In genomic region chr15:94263341-94264273, GRCh38 we compare ENCODE assay signal across 8 cellular contexts. TPM values are rescaled to one million over a fixed set of nuclear protein-coding genes. Genes with fewer than 3 reads are reported as not detected.
DNase-seq lines count a peak whose midpoint lies in the region; ATAC-seq and TF ChIP-seq lines count a peak whose summit lies in the region.

No MANE protein-coding gene starts in this region.

- H2AK5ac ChIP-seq in neuronal stem cell (ENCODE audit: low read depth, low read length) = no peak overlapping the region

- no peak overlapping the region for H3K4me2 ChIP-seq in neuronal stem cell (ENCODE audit: insufficient read depth, low read length, poor library complexity, severe bottlenecking)

- no peak overlapping the region for H2BK5ac ChIP-seq in neuronal stem cell (ENCODE audit: low read length)

- H3K36me3 ChIP-seq in WERI-Rb-1 = no peaks in the 10 kb centered on the region
- no peaks in the 10 kb centered on the region for H3K36me3 ChIP-seq in neuronal stem cell (replicated peaks in 1 of 2; ENCODE audit: control insufficient read depth in 2 of 2, insufficient read depth in 2 of 2, low read length in 2 of 2)

- H2BK120ac ChIP-seq in neuronal stem cell (ENCODE audit: low read depth, low read length) = no peak overlapping the region

- H3K9me3 ChIP-seq in WERI-Rb-1 (ENCODE audit: severe bottlenecking) = no peaks in the 10 kb centered on the region
- no peaks in the 10 kb centered on the region for H3K9me3 ChIP-seq in neuronal stem cell (replicated peaks in 1 of 2; ENCODE audit: control insufficient read depth in 2 of 2, insufficient read depth in 1 of 2, low read depth in 1 of 2, low read length in 2 of 2)

- H2AFZ ChIP-seq in neuronal stem cell (ENCODE audit: low read length) = no peak overlapping the region

- H3K79me1 ChIP-seq in neuronal stem cell (ENCODE audit: low read depth, low read length) = no peaks in the 10 kb centered on the region

- TF ChIP-seq CTCF in WERI-Rb-1 (IDR thresholded peaks at IDR 0.05; ENCODE audit: low read depth, low read length) = no peak

- H3K27me3 ChIP-seq in WERI-Rb-1 (ENCODE audit: insufficient read depth, low read depth, severe bottlenecking) = peaks cover 48% of the 10 kb centered on the region
- H3K27me3 ChIP-seq in neuronal stem cell (ENCODE audit: control insufficient read depth in 3 of 3, insufficient read depth in 3 of 3, low read depth in 1 of 3, low read length in 3 of 3) = no peaks in the 10 kb centered on the region

- no peak overlapping the region for H3K4ac ChIP-seq in neuronal stem cell (ENCODE audit: low read length)

- ATAC-seq in GM21423 (IDR thresholded peaks at IDR 0.05; ENCODE audit: unreplicated experiment) (peak; percentile 69), HG03558 (IDR thresholded peaks at IDR 0.05; ENCODE audit: extremely low read depth, unreplicated experiment) (peak; percentile 65)

- no peak overlapping the region for H2BK12ac ChIP-seq in neuronal stem cell (ENCODE audit: low read length)

- no peak overlapping the region for H4K91ac ChIP-seq in neuronal stem cell (ENCODE audit: low read depth, low read length, poor library complexity)

- no peak overlapping the region for H3K23ac ChIP-seq in neuronal stem cell (ENCODE audit: low read depth, low read length, poor library complexity)

- no peak overlapping the region for H3K27ac ChIP-seq in WERI-Rb-1
- no peak overlapping the region for H3K27ac ChIP-seq in neuronal stem cell (replicated peaks; ENCODE audit: low read length)

- peak overlapping the region; percentile 53; the same call in 1 of the 2 replicates for H3K4me3 ChIP-seq in GM08714 (ENCODE audit: low read length)
- no peak overlapping the region for H3K4me3 ChIP-seq in WERI-Rb-1 (ENCODE audit: low read depth, low read length)
- H3K4me3 ChIP-seq in neuronal stem cell (ENCODE audit: low read length in 2 of 2) = no peak overlapping the region

- no peak overlapping the region for H3K9ac ChIP-seq in neuronal stem cell (ENCODE audit: low read depth, low read length, poor library complexity)

- H3K18ac ChIP-seq in neuronal stem cell (ENCODE audit: low read length) = no peak overlapping the region

- H3K14ac ChIP-seq in neuronal stem cell (ENCODE audit: low read length) = no peak overlapping the region

- no CpG with 5 or more reads among the region's 7 CpGs for WGBS in neuronal stem cell (ENCODE audit: extremely low coverage in 2 of 2, insufficient read length in 2 of 2, insufficient replicate concordance in 1 of 2), 2 donors

- H3K4me1 ChIP-seq in neuronal stem cell (ENCODE audit: control insufficient read depth in 2 of 2, insufficient read depth in 1 of 2, low read depth in 1 of 2, low read length in 2 of 2) = peaks cover 0 to 2% of the 10 kb centered on the region in 2 donors

- H4K8ac ChIP-seq in neuronal stem cell (ENCODE audit: low read depth, low read length) = no peak overlapping the region

- DNase-seq in fibroblast of the conjunctiva (ENCODE audit: low read depth) (peak; percentile 24), dedifferentiated amniotic fluid mesenchymal stem cell (ENCODE audit: extremely low spot score) (no peak), WERI-Rb-1 (no peak), neuronal stem cell (ENCODE audit: low spot score) (no peak)
- DNase-seq in stimulated activated CD4-positive, alpha-beta T cell treated with anti-CD3 and anti-CD28 coated beads, Interleukin-2, amount 100 ng/mL, for 48 hours = no peak

- no peak overlapping the region for H2BK15ac ChIP-seq in neuronal stem cell (ENCODE audit: low read length)

RNA-seq across cellular contexts. Expression of gene MCTP2, which starts 32.2 kb away (rescaled TPM):
- 0.01 TPM for polyA plus RNA-seq in neuronal stem cell (2013, experiment 1 of 2)
- polyA plus RNA-seq in neuronal stem cell (2013, experiment 2 of 2) = under 0.01 TPM
